In genomic region chr3:168213920-168214319, GRCh38 we compare ENCODE assay signal across 11 cellular contexts.
DNase-seq lines count a peak whose midpoint lies in the region; ATAC-seq and TF ChIP-seq lines count a peak whose summit lies in the region.
"Had no signal": no experiment of that assay in that cellular context is flagged by ENCODE, and none has a peak within 500 bp of the region (broad histone marks: within the 10 kb centered on the region; RNA-seq: fewer than 3 reads in every experiment).

No MANE protein-coding gene starts in this region.

- H3K27me3 Mint-ChIP-seq in central memory CD8-positive, alpha-beta T cell = no peaks in the 10 kb centered on the region
- H3K27me3 Mint-ChIP-seq: progenitor cell of endocrine pancreas had no signal

- H3K4me1 Mint-ChIP-seq in central memory CD8-positive, alpha-beta T cell = peaks cover 5% of the 10 kb centered on the region

- H3K27ac ChIP-seq in coronary artery = no peak overlapping the region

- H3K36me3 Mint-ChIP-seq in central memory CD8-positive, alpha-beta T cell (ENCODE audit: insufficient read depth) = no peaks in the 10 kb centered on the region

- no peaks in the 10 kb centered on the region for H3K9me3 Mint-ChIP-seq in central memory CD8-positive, alpha-beta T cell

- ATAC-seq in GM18502 (IDR thresholded peaks at IDR 0.05; ENCODE audit: poor library complexity, unreplicated experiment) = peak; percentile 86
- ATAC-seq in GM21390 (IDR thresholded peaks at IDR 0.05; ENCODE audit: unreplicated experiment) = peak; percentile 90
- ATAC-seq in HG03196 (IDR thresholded peaks at IDR 0.05; ENCODE audit: unreplicated experiment) = peak; percentile 94
- ATAC-seq in central memory CD8-positive, alpha-beta T cell (replicated peaks; ENCODE audit: extremely low read depth, poor library complexity, severe bottlenecking) = no peak

- DNase-seq in central memory CD8-positive, alpha-beta T cell (ENCODE audit: low spot score in 2 of 2) = no peak
- DNase-seq in islet precursor cell (no peak), DMS79 treated with DMSO at 0.1 percent for 48 hours (lab: John Stamatoyannopoulos, UW) (no peak), coronary artery (ENCODE audit: low spot score) (no peak), C1 segment of cervical spinal cord (lab: John Stamatoyannopoulos, UW) (no peak)
- DNase-seq: NCI-H345, substantia nigra had no signal

- H3K4me3 ChIP-seq in coronary artery = no peak overlapping the region

- H3K4me3 Mint-ChIP-seq in central memory CD8-positive, alpha-beta T cell = peak overlapping the region; percentile 46

- H3K27ac Mint-ChIP-seq in central memory CD8-positive, alpha-beta T cell (ENCODE audit: low read depth) = no peak overlapping the region
- H3K27ac Mint-ChIP-seq: progenitor cell of endocrine pancreas had no signal

- TF ChIP-seq CTCF in coronary artery (IDR thresholded peaks at IDR 0.05) = no peak
